In genomic region chr17:72111374-72111773, GRCh38 we compare ENCODE assay signal across 21 cellular contexts. TPM values are rescaled to one million over a fixed set of nuclear protein-coding genes. Genes with fewer than 3 reads are reported as not detected.
A peak's percentile ranks its signal among the peaks of the same experiment; 100 is the strongest.
DNase-seq lines count a peak whose midpoint lies in the region; TF ChIP-seq lines count a peak whose summit lies in the region.
"Had no signal": no experiment of that assay in that cellular context is flagged by ENCODE, and none has a peak within 500 bp of the region (broad histone marks: within the 10 kb centered on the region; RNA-seq: fewer than 3 reads in every experiment).

No MANE protein-coding gene starts in this region.

- H2AFZ ChIP-seq in SK-N-SH (ENCODE audit: low read depth), result no peak overlapping the region

- H3K27me3 ChIP-seq in SK-N-SH (ENCODE audit: insufficient read depth) (no peaks in the 10 kb centered on the region), spleen (replicated peaks in 1 of 7) (peaks cover 0 to 82% (median 19%) of the 10 kb centered on the region in 7 donors)
- H3K27me3 ChIP-seq: thyroid gland had no signal

- H3K4me1 Mint-ChIP-seq in nephron progenitor cell (peaks cover 56% of the 10 kb centered on the region), CD14-positive monocyte (no peaks in the 10 kb centered on the region)
- H3K4me1 Mint-ChIP-seq: natural killer cell had no signal

- no peaks in the 10 kb centered on the region for H3K79me2 ChIP-seq in SK-N-SH (ENCODE audit: insufficient read depth)

- no peak overlapping the region for H3K4me2 ChIP-seq in SK-N-SH

- H3K36me3 Mint-ChIP-seq in nephron progenitor cell (ENCODE audit: low read depth) (no peaks in the 10 kb centered on the region), CD14-positive monocyte (no peaks in the 10 kb centered on the region)
- H3K36me3 Mint-ChIP-seq: natural killer cell had no signal

- no peak for TF ChIP-seq RAD21 in SK-N-SH (IDR thresholded peaks at IDR 0.05; ENCODE audit: low read length)

- H3K4me1 ChIP-seq in SK-N-SH (ENCODE audit: control insufficient read depth in 1 of 2, insufficient read depth in 2 of 2, low read depth in 1 of 2, low read length in 1 of 2) (peaks cover 0 to 22% of the 10 kb centered on the region in 2 experiments; a peak in 1 of 4 replicates), spleen (peaks cover 0 to 8% (median 3%) of the 10 kb centered on the region in 6 donors)

- CTCF ChIA-PET in SK-N-SH (lab: Yijun Ruan, JAX), result interaction anchor here (0.7 to 2.6 kb wide), 15 partner anchors 9 to 1482 kb away, joined by 3 to 15 read pairs (median 3); no protein-coding TSS in a partner anchor

- no peaks in the 10 kb centered on the region for H3K9me2 ChIP-seq in SK-N-SH

- H3K9me3 Mint-ChIP-seq in nephron progenitor cell (no peaks in the 10 kb centered on the region), CD14-positive monocyte (peaks cover 0 to 10% (median 3%) of the 10 kb centered on the region in 7 donors)
- H3K9me3 Mint-ChIP-seq: activated CD8-positive, alpha-beta T cell treated with anti-CD3 and anti-CD28 coated beads for 36 hours; central memory CD8-positive, alpha-beta T cell had no signal

- H3K27ac ChIP-seq in SK-N-SH (ENCODE audit: low read depth in 2 of 2, low read length in 1 of 2), result no peak overlapping the region
- H3K27ac ChIP-seq in spleen, result no peak overlapping the region
- H3K27ac ChIP-seq: thyroid gland had no signal

- 70% methylated on average over 8 of the region's 8 CpGs for WGBS in SK-N-SH (ENCODE audit: low lambda C conversion rate)
- 31 to 45% (median 34%) methylated on average over 8 of the region's 8 CpGs for WGBS in spleen, 5 donors

- H3K36me3 ChIP-seq in SK-N-SH (replicated peaks in 1 of 2; ENCODE audit: control insufficient read depth in 1 of 2, insufficient read depth in 2 of 2, low read length in 1 of 2) (no peaks in the 10 kb centered on the region), spleen (no peaks in the 10 kb centered on the region)
- H3K36me3 ChIP-seq: thyroid gland had no signal

- H3F3A ChIP-seq in SK-N-SH (replicated peaks; ENCODE audit: insufficient read depth), result no peaks in the 10 kb centered on the region

- H3K4me3 Mint-ChIP-seq in nephron progenitor cell (peak overlapping the region; percentile 18), CD14-positive monocyte (peak overlapping the region in 1 of 2 donors; percentile 22)
- H3K4me3 Mint-ChIP-seq: activated CD8-positive, alpha-beta T cell treated with anti-CD3 and anti-CD28 coated beads for 36 hours; central memory CD8-positive, alpha-beta T cell; natural killer cell had no signal

- TF ChIP-seq CTCF in SK-N-SH (IDR thresholded peaks at IDR 0.05), result no peak
- no peak for TF ChIP-seq CTCF in nephron progenitor cell (IDR thresholded peaks at IDR 0.05)
- TF ChIP-seq CTCF in CD14-positive monocyte (IDR thresholded peaks at IDR 0.05), result no peak
- no peak for TF ChIP-seq CTCF in spleen (IDR thresholded peaks at IDR 0.05 in 8 of 11, conservative IDR thresholded peaks at IDR 0.05 in 3 of 11)

- H3K27ac Mint-ChIP-seq in nephron progenitor cell (no peak overlapping the region), CD14-positive monocyte (no peak overlapping the region)
- H3K27ac Mint-ChIP-seq: activated CD8-positive, alpha-beta T cell treated with anti-CD3 and anti-CD28 coated beads for 36 hours; natural killer cell had no signal

- H3K9me3 ChIP-seq in SK-N-SH, result no peaks in the 10 kb centered on the region
- no peaks in the 10 kb centered on the region for H3K9me3 ChIP-seq in spleen
- H3K9me3 ChIP-seq: thyroid gland had no signal

- TF ChIP-seq EP300 in SK-N-SH (IDR thresholded peaks at IDR 0.05; ENCODE audit: borderline replicate concordance in 1 of 2, low read depth in 1 of 2, low read length in 1 of 2), result no peak

- no peak overlapping the region for H3K4me3 ChIP-seq in SK-N-SH (ENCODE audit: low read depth in 2 of 2, low read length in 1 of 2)
- no peak overlapping the region for H3K4me3 ChIP-seq in spleen
- H3K4me3 ChIP-seq: thyroid gland had no signal

- no peak for TF ChIP-seq POLR2A in spleen (IDR thresholded peaks at IDR 0.05)

- POLR2A ChIA-PET in SK-N-SH (lab: Yijun Ruan, JAX), result interaction anchor here (0.9 kb wide), 1 partner anchor 637 kb away, joined by 3 read pairs; no protein-coding TSS in a partner anchor

- DNase-seq in DMS153 treated with DMSO at 0.1 percent for 48 hours (lab: John Stamatoyannopoulos, UW; ENCODE audit: unreplicated experiment) (peak; percentile 54), NCI-H1436 (lab: John Stamatoyannopoulos, UW) (peak; percentile 73), SK-N-SH (peak; percentile 86), nephron progenitor cell (no peak), CD14-positive monocyte (ENCODE audit: low spot score) (no peak), spleen (no peak)
- DNase-seq in activated CD4-positive, CD25-positive, alpha-beta regulatory T cell (lab: John Stamatoyannopoulos, UW), result no peak
- DNase-seq: activated CD8-positive, alpha-beta T cell treated with anti-CD3 and anti-CD28 coated beads for 36 hours; activated naive CD4-positive, alpha-beta T cell treated with anti-CD3 and anti-CD28 coated beads, Interleukin-2, amount 50 U/mL, for 16 hours; anterior cingulate cortex; DMS79 treated with DMSO at 0.1 percent for 48 hours; H7; Karpas-422; natural killer cell; NCI-H1092; NCI-H226; NK-92 treated with Interleukin-12 subunit alpha and Interleukin-12 subunit beta, amount 100 ng/mL, for 24 hours; stimulated activated naive CD4-positive, alpha-beta T cell; T-helper 9 cell; thyroid gland had no signal

- intact Hi-C loops in CD14-positive monocyte (cut with micrococcal nuclease), result no loop called here
- intact Hi-C loops in spleen (cut with DNase I; ENCODE audit: low total_unique reads), result no loop called here

- no peaks in the 10 kb centered on the region for H4K20me1 ChIP-seq in SK-N-SH (ENCODE audit: insufficient read depth)

- no peak overlapping the region for H3K9ac ChIP-seq in SK-N-SH

- H3K27me3 Mint-ChIP-seq in nephron progenitor cell (ENCODE audit: low read depth, poor library complexity) (peaks cover 61% of the 10 kb centered on the region), CD14-positive monocyte (ENCODE audit: low read depth in 3 of 3) (peaks cover 37 to 58% (median 38%) of the 10 kb centered on the region in 3 donors)

TF ChIP-seq in SK-N-SH, 30 proteins besides CTCF, POLR2A, EP300 and RAD21 (continues in another document):
- TF ChIP-seq RCOR1 (IDR thresholded peaks at IDR 0.05; ENCODE audit: low read length) (peak; percentile 80), MAX (IDR thresholded peaks at IDR 0.05; ENCODE audit: low read depth) (no peak), CHD2 (IDR thresholded peaks at IDR 0.05; ENCODE audit: low read length, partially characterized antibody) (peak; percentile 75), USF1 (IDR thresholded peaks at IDR 0.05; ENCODE audit: borderline replicate concordance, low read depth) (no peak), TAF1 (IDR thresholded peaks at IDR 0.05; ENCODE audit: borderline replicate concordance, low read depth, low read length) (no peak), SMC3 (IDR thresholded peaks at IDR 0.05; ENCODE audit: low read depth, low read length) (no peak), RXRA (IDR thresholded peaks at IDR 0.05; ENCODE audit: borderline replicate concordance, low read depth) (no peak), IRF3 (IDR thresholded peaks at IDR 0.05; ENCODE audit: low read depth, low read length) (no peak), FOSL2 (IDR thresholded peaks at IDR 0.05; ENCODE audit: borderline replicate concordance, low read depth) (no peak), MEF2A (IDR thresholded peaks at IDR 0.05; ENCODE audit: borderline replicate concordance, low read depth) (no peak), ZBTB33 (IDR thresholded peaks at IDR 0.05; ENCODE audit: borderline replicate concordance, low read depth) (no peak), JUND (IDR thresholded peaks at IDR 0.05) (no peak), FOXM1 (IDR thresholded peaks at IDR 0.05; ENCODE audit: low read depth) (no peak), MXI1 (IDR thresholded peaks at IDR 0.05; ENCODE audit: low read depth, low read length) (no peak; the same call in 1 of the 2 replicates)

RNA-seq across cellular contexts. Expression of gene SOX9, which starts 9.4 kb away (rescaled TPM):
- polyA plus RNA-seq in SK-N-SH (2012; rRNA removed), result 20.2 and 35.3 TPM in 2 replicates
- polyA plus RNA-seq in SK-N-SH (2012; cell fraction: cytosol; rRNA removed), result 22.4 and 23.4 TPM in 2 replicates
- polyA plus RNA-seq in SK-N-SH (2012; cell fraction: nucleus; rRNA removed), result 66.1 and 69.3 TPM in 2 replicates
- polyA plus RNA-seq in CD14-positive monocyte, result not detected
- under 1 TPM in 5 of 7 donors, not detected in 2; 0.09 to 0.54 (median 0.34) TPM for total RNA-seq in spleen
- polyA plus RNA-seq in spleen, result 1 to 10 TPM in 1 of 3 donors, under 1 TPM in 2; 0.29 to 1.0 (median 0.74) TPM
- total RNA-seq: activated CD8-positive, alpha-beta T cell treated with anti-CD3 and anti-CD28 coated beads for 36 hours; natural killer cell had no signal

Comparison
In these comparisons a context has a peak if more than half of its experiments do, and no peak if none do; other contexts are left out.
1. DNase-seq: peak in DMS153 treated with DMSO at 0.1 percent for 48 hours (single experiment), NCI-H1436 (single experiment) and SK-N-SH (single experiment); none in nephron progenitor cell (single experiment), CD14-positive monocyte (single experiment), activated CD4-positive, CD25-positive, alpha-beta regulatory T cell (0 of 4) and spleen (single experiment).
2. RNA of gene SOX9, which starts 9.4 kb away (polyA plus RNA-seq): 20.2 to 69.3 TPM in SK-N-SH; 0.29 to 1.0 TPM in spleen and not detected in CD14-positive monocyte; every median in the first group is over 10 times any median in the second.